11 cellular contexts compared by ENCODE assay signal in the genomic region with DNA sequence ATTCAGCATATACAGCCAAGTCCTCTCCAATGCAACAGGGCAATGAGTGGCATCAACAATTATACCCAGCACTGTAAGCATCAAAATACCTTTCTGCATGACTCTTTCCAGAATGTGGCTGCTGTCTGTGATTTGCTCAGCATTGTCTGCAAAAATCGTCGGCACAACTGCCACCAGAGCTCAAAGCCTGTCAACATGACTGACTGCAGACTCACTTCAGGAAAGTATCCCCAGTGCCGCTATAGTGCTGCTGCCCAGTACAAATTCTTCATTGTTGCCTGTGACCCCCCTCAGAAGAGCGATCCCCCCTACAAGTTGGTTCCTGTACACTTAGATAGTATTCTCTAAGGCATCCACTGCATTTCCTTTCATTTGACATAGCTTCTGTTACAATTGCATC. TPM values are rescaled to one million over a fixed set of nuclear protein-coding genes. Genes with fewer than 3 reads are reported as not detected.
A peak's percentile ranks its signal among the peaks of the same experiment; 100 is the strongest.
DNase-seq lines count a peak whose midpoint lies in the region; ATAC-seq and TF ChIP-seq lines count a peak whose summit lies in the region.
"Had no signal": no experiment of that assay in that cellular context is flagged by ENCODE, and none has a peak within 500 bp of the region (broad histone marks: within the 10 kb centered on the region; RNA-seq: fewer than 3 reads in every experiment).

No MANE protein-coding gene starts in this region.

- H3K9me3 ChIP-seq in BLaER1 treated with 17β-estradiol and CSF1 and Interleukin-3, amounts not matched to agents 10 nM and 100 nM (replicated peaks in 1 of 11), result peaks cover 4 to 21% (median 19%) of the 10 kb centered on the region in 11 experiments; a peak in 18 of 22 replicates
- no peaks in the 10 kb centered on the region for H3K9me3 ChIP-seq in HUES64 (ENCODE audit: insufficient read depth, low read depth, low read length)

- peak in 2 of 3 donors; percentile 34 to 46 for ATAC-seq in natural killer cell
- ATAC-seq in GM18502 (IDR thresholded peaks at IDR 0.05; ENCODE audit: poor library complexity, unreplicated experiment), result no peak
- ATAC-seq in GM21529 (IDR thresholded peaks at IDR 0.05; ENCODE audit: unreplicated experiment), result no peak

- peaks cover 0 to 19% (median 0%) of the 10 kb centered on the region in 11 experiments; a peak in 5 of 22 replicates for H3K36me3 ChIP-seq in BLaER1 treated with 17β-estradiol and CSF1 and Interleukin-3, amounts not matched to agents 10 nM and 100 nM
- no peaks in the 10 kb centered on the region for H3K36me3 ChIP-seq in HUES64 (ENCODE audit: insufficient read depth, low read length)

- no peaks in the 10 kb centered on the region for H3K27me3 ChIP-seq in BLaER1 treated with 17β-estradiol and CSF1 and Interleukin-3, amounts not matched to agents 10 nM and 100 nM
- H3K27me3 ChIP-seq in HUES64 (ENCODE audit: insufficient read depth, low read length), result no peaks in the 10 kb centered on the region

- intact Hi-C loops in natural killer cell (cut with micrococcal nuclease), result no loop called here

- no peaks in the 10 kb centered on the region for H4K20me1 ChIP-seq in BLaER1 treated with 17β-estradiol and CSF1 and Interleukin-3, amounts not matched to agents 10 nM and 100 nM

- H3K4me3 Mint-ChIP-seq in natural killer cell, result peak overlapping the region; percentile 86

- no peaks in the 10 kb centered on the region for H3K27me3 Mint-ChIP-seq in natural killer cell (ENCODE audit: low read depth in 2 of 2)

- no peaks in the 10 kb centered on the region for H3K9me3 Mint-ChIP-seq in natural killer cell

- peak overlapping the region; percentile 44 to 91 (median 71); a peak in 21 of 22 replicates for H3K9ac ChIP-seq in BLaER1 treated with 17β-estradiol and CSF1 and Interleukin-3, amounts not matched to agents 10 nM and 100 nM
- peak overlapping the region; percentile 12; the same call in 1 of the 2 replicates for H3K9ac ChIP-seq in HUES64 (ENCODE audit: low read depth, low read length)

- peak overlapping the region; percentile 1 to 67 (median 50); a peak in 18 of 20 replicates for H3K4me3 ChIP-seq in BLaER1 treated with 17β-estradiol and CSF1 and Interleukin-3, amounts not matched to agents 10 nM and 100 nM
- H3K4me3 ChIP-seq in HUES64 (ENCODE audit: low read length) (no peak overlapping the region), coronary artery (peak overlapping the region; percentile 52)

- TF ChIP-seq CTCF in coronary artery (IDR thresholded peaks at IDR 0.05) (no peak), natural killer cell (IDR thresholded peaks at IDR 0.05) (no peak)

- peaks cover 40 to 72% (median 48%) of the 10 kb centered on the region in 10 experiments for H3K4me1 ChIP-seq in BLaER1 treated with 17β-estradiol and CSF1 and Interleukin-3, amounts not matched to agents 10 nM and 100 nM
- peaks cover 23% of the 10 kb centered on the region for H3K4me1 ChIP-seq in HUES64 (ENCODE audit: insufficient read depth, low read length)

- H3K27ac Mint-ChIP-seq in natural killer cell, result peak overlapping the region; percentile 92 to 95

- 63% methylated on average over 4 of the region's 4 CpGs for WGBS in HUES64

- H3K36me3 Mint-ChIP-seq in natural killer cell, result no peaks in the 10 kb centered on the region

- no peak for DNase-seq in coronary artery (ENCODE audit: low spot score)
- no peak for DNase-seq in natural killer cell
- no peak for DNase-seq in central memory CD4-positive, alpha-beta T cell
- no peak for DNase-seq in NCI-H2196 treated with DMSO at 0.1 percent for 48 hours (lab: John Stamatoyannopoulos, UW; ENCODE audit: unreplicated experiment)
- DNase-seq: IMR-90, retina had no signal

- H3K4me1 Mint-ChIP-seq in natural killer cell, result peaks cover 33 to 38% of the 10 kb centered on the region in 2 donors

- peak overlapping the region; percentile 77 to 99 (median 91) for H3K4me2 ChIP-seq in BLaER1 treated with 17β-estradiol and CSF1 and Interleukin-3, amounts not matched to agents 10 nM and 100 nM

- peak overlapping the region; percentile 61 to 95 (median 85) for H3K27ac ChIP-seq in BLaER1 treated with 17β-estradiol and CSF1 and Interleukin-3, amounts not matched to agents 10 nM and 100 nM
- peak overlapping the region; percentile 39; the same call in 1 of the 2 replicates for H3K27ac ChIP-seq in HUES64 (ENCODE audit: low read depth, low read length)
- H3K27ac ChIP-seq in coronary artery, result peak overlapping the region in 1 of 2 donors; percentile 71

RNA-seq across cellular contexts. Expression of gene RNASE6, which starts 0.7 kb away (rescaled TPM):
- not detected for polyA plus RNA-seq in HUES64 (2013, experiment 1 of 2)
- polyA plus RNA-seq in HUES64 (2013, experiment 2 of 2), result 0.38 TPM
- 1 to 10 TPM; 1.9 to 5.1 (median 4.9) TPM for total RNA-seq in natural killer cell
- total RNA-seq: IMR-90 had no signal
- polyA plus RNA-seq: IMR-90 had no signal

RNA-seq across cellular contexts. Expression of gene EDDM3B, which starts 13.6 kb away (rescaled TPM):
- not detected for polyA plus RNA-seq in HUES64 (2013, experiment 1 of 2)
- not detected for polyA plus RNA-seq in HUES64 (2013, experiment 2 of 2)
- not detected for total RNA-seq in natural killer cell
- total RNA-seq: IMR-90, urinary bladder had no signal
- polyA plus RNA-seq: IMR-90, urinary bladder had no signal

RNA-seq across cellular contexts. Expression of gene RNASE1, which starts 20.8 kb away (rescaled TPM):
- 1.4 TPM for polyA plus RNA-seq in HUES64 (2013, experiment 1 of 2)
- polyA plus RNA-seq in HUES64 (2013, experiment 2 of 2), result 2.9 TPM
- total RNA-seq in natural killer cell, result not detected
- total RNA-seq: IMR-90 had no signal
- polyA plus RNA-seq: IMR-90 had no signal

RNA-seq across cellular contexts. Expression of gene EDDM3A, which starts 36.1 kb away (rescaled TPM):
- polyA plus RNA-seq in HUES64 (2013, experiment 1 of 2), result not detected
- not detected for polyA plus RNA-seq in HUES64 (2013, experiment 2 of 2)
- not detected for total RNA-seq in natural killer cell
- total RNA-seq: IMR-90, urinary bladder had no signal
- polyA plus RNA-seq: IMR-90, urinary bladder had no signal

Comparison
In these comparisons a context has a peak if more than half of its experiments do, and no peak if none do; other contexts are left out.
1. ATAC-seq: peak in natural killer cell (2 of 3); none in GM18502 (single experiment) and GM21529 (single experiment).